In the genomic region with DNA sequence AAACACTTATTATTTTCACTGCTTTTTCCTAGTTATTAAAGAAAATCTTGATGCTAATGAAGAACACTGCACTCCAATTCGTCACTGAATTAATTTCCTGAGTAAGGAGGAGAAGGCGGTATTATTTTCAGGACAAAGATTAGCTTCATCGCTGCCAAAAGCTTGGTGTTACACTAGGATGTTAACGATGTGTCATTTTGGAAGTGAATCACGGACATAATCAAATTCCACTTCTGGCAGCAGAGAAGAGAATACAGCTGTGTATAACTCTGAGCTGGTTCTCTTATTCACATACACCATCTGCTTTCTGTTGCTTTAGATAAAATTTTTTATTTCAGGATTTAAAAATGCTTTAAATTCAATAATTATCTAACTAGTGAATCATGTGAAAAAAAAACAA, we compare ENCODE assay signal across 1 cellular context.
TF ChIP-seq lines count a peak whose summit lies in the region.

No MANE protein-coding gene starts in this region.

TF ChIP-seq in SK-N-SH, 30 proteins besides CTCF, POLR2A, EP300 and RAD21 (continued from another document):
- TF ChIP-seq MAX (IDR thresholded peaks at IDR 0.05; ENCODE audit: low read depth) (no peak), FOXM1 (IDR thresholded peaks at IDR 0.05; ENCODE audit: low read depth) (0 out of 2 replicates have a peak, but pooled peaks have one; percentile 21), JUND (IDR thresholded peaks at IDR 0.05) (peak; percentile 59), TCF12 (IDR thresholded peaks at IDR 0.05) (peak; percentile 80), FOSL2 (IDR thresholded peaks at IDR 0.05; ENCODE audit: borderline replicate concordance, low read depth) (peak; percentile 68; the same call in 1 of the 2 replicates), NFIC (IDR thresholded peaks at IDR 0.05; ENCODE audit: borderline replicate concordance) (peak; percentile 77)
TF ChIP-seq in SK-N-SH: peak in this region for 8.
